In genomic region chr14:96751505-96751904, GRCh38 we compare ENCODE assay signal across 24 cellular contexts. TPM values are rescaled to one million over a fixed set of nuclear protein-coding genes. Genes with fewer than 3 reads are reported as not detected.
DNase-seq lines count a peak whose midpoint lies in the region; ATAC-seq and TF ChIP-seq lines count a peak whose summit lies in the region.
"Had no signal": no experiment of that assay in that cellular context is flagged by ENCODE, and none has a peak within 500 bp of the region (broad histone marks: within the 10 kb centered on the region; RNA-seq: fewer than 3 reads in every experiment).

No MANE protein-coding gene starts in this region.

- TF ChIP-seq CTCF in HEK293 (tag by site-specific recombination; IDR thresholded peaks at IDR 0.05): no peak
- no peak for TF ChIP-seq CTCF in HL-60 (IDR thresholded peaks at IDR 0.05; ENCODE audit: insufficient read depth, low read length)
- no peak for TF ChIP-seq CTCF in glutamatergic neuron (IDR thresholded peaks at IDR 0.05; ENCODE audit: partially characterized antibody, unreplicated experiment)
- TF ChIP-seq CTCF in hepatocyte (IDR thresholded peaks at IDR 0.05; ENCODE audit: poor library complexity): no peak
- TF ChIP-seq CTCF in osteocyte (IDR thresholded peaks at IDR 0.05): no peak

- H3K4me1 ChIP-seq in HEK293 (ENCODE audit: control insufficient read depth, insufficient read depth, low read length): no peaks in the 10 kb centered on the region
- H3K4me1 ChIP-seq in hepatocyte (ENCODE audit: insufficient read depth): no peaks in the 10 kb centered on the region
- H3K4me1 ChIP-seq: BE2C, BLaER1 had no signal

- H3K9me3 ChIP-seq in HEK293 (ENCODE audit: control insufficient read depth, insufficient read depth, low read depth, low read length) (no peaks in the 10 kb centered on the region), hepatocyte (ENCODE audit: low read depth) (no peaks in the 10 kb centered on the region)
- H3K9me3 ChIP-seq: BE2C, BLaER1 had no signal

- H3K36me3 Mint-ChIP-seq in glutamatergic neuron (ENCODE audit: unreplicated experiment): no peaks in the 10 kb centered on the region
- H3K36me3 Mint-ChIP-seq in osteocyte (ENCODE audit: unreplicated experiment): no peaks in the 10 kb centered on the region
- H3K36me3 Mint-ChIP-seq: CD14-positive monocyte; CD4-positive, alpha-beta memory T cell; CD4-positive, CD25-positive, alpha-beta regulatory T cell had no signal

- peaks cover 66% of the 10 kb centered on the region for H3K4me1 Mint-ChIP-seq in glutamatergic neuron (ENCODE audit: low read depth, unreplicated experiment)
- no peaks in the 10 kb centered on the region for H3K4me1 Mint-ChIP-seq in osteocyte (ENCODE audit: unreplicated experiment)
- H3K4me1 Mint-ChIP-seq: CD14-positive monocyte; CD4-positive, alpha-beta memory T cell; CD4-positive, CD25-positive, alpha-beta regulatory T cell; CD8-positive, alpha-beta memory T cell had no signal

- H3K27ac Mint-ChIP-seq in glutamatergic neuron (ENCODE audit: unreplicated experiment): no peak overlapping the region
- no peak overlapping the region for H3K27ac Mint-ChIP-seq in osteocyte (ENCODE audit: unreplicated experiment)
- H3K27ac Mint-ChIP-seq: CD14-positive monocyte; CD4-positive, alpha-beta memory T cell; CD4-positive, CD25-positive, alpha-beta regulatory T cell had no signal

- ATAC-seq in GM18909 (IDR thresholded peaks at IDR 0.05; ENCODE audit: poor library complexity, unreplicated experiment): no peak
- ATAC-seq: GM12878 had no signal

- H3K4me3 Mint-ChIP-seq in glutamatergic neuron (ENCODE audit: unreplicated experiment): peak overlapping the region; percentile 46
- no peak overlapping the region for H3K4me3 Mint-ChIP-seq in osteocyte (ENCODE audit: unreplicated experiment)
- H3K4me3 Mint-ChIP-seq: CD14-positive monocyte; CD4-positive, alpha-beta memory T cell; CD4-positive, CD25-positive, alpha-beta regulatory T cell; CD8-positive, alpha-beta memory T cell had no signal

- H3K27ac ChIP-seq in HEK293 (ENCODE audit: extremely low read depth, low read depth, low read length) (no peak overlapping the region), HL-60 (replicated peaks) (peak overlapping the region; percentile 87; the same call in 1 of the 2 replicates), hepatocyte (no peak overlapping the region)
- H3K27ac ChIP-seq: BLaER1 had no signal

- CTCF ChIA-PET in HEK293 (lab: Yijun Ruan, JAX): no interaction called here

- no peaks in the 10 kb centered on the region for H4K20me1 ChIP-seq in hepatocyte (ENCODE audit: insufficient read depth, poor library complexity, severe bottlenecking)
- H4K20me1 ChIP-seq: BLaER1 had no signal

- no peaks in the 10 kb centered on the region for H3K9me2 ChIP-seq in hepatocyte (replicated peaks; ENCODE audit: insufficient read depth)

- no peaks in the 10 kb centered on the region for H3K79me2 ChIP-seq in hepatocyte

- WGBS in hepatocyte (ENCODE audit: low lambda C conversion rate, missing lambda C conversion rate): 60% methylated on average over 3 of the region's 3 CpGs

- POLR2A ChIA-PET in HEK293 (lab: Yijun Ruan, JAX): no interaction called here

- H3K9me3 Mint-ChIP-seq in glutamatergic neuron (ENCODE audit: unreplicated experiment): peaks cover 22% of the 10 kb centered on the region
- H3K9me3 Mint-ChIP-seq in osteocyte (ENCODE audit: unreplicated experiment): no peaks in the 10 kb centered on the region
- H3K9me3 Mint-ChIP-seq: CD4-positive, alpha-beta memory T cell; CD4-positive, CD25-positive, alpha-beta regulatory T cell; CD8-positive, alpha-beta memory T cell had no signal

- no peak for DNase-seq in HL-60 (ENCODE audit: low read depth in 1 of 2, low spot score in 1 of 2)
- DNase-seq in glutamatergic neuron: no peak
- no peak for DNase-seq in hepatocyte (ENCODE audit: low spot score)
- no peak for DNase-seq in osteocyte (ENCODE audit: extremely low spot score, unreplicated experiment)
- DNase-seq: 8988T; ACHN; BE2C; C1 segment of cervical spinal cord; CD4-positive, alpha-beta memory T cell; CD4-positive, CD25-positive, alpha-beta regulatory T cell; CD8-positive, alpha-beta memory T cell; COR-L47; DMS 273 treated with DMSO at 0.1 percent for 48 hours; DMS153; DMS53; DMS79; DND-41; EL; GDM1 had no signal

- no peak overlapping the region for H3K4me2 ChIP-seq in hepatocyte
- H3K4me2 ChIP-seq: BLaER1 had no signal

- no peaks in the 10 kb centered on the region for H3K27me3 ChIP-seq in HL-60 (ENCODE audit: insufficient read depth, poor library complexity, severe bottlenecking)
- H3K27me3 ChIP-seq in hepatocyte: peaks cover 8% of the 10 kb centered on the region
- H3K27me3 ChIP-seq: BE2C, BLaER1 had no signal

- H3K36me3 ChIP-seq in HEK293 (ENCODE audit: control insufficient read depth in 2 of 2, insufficient read depth in 1 of 2, low read length in 2 of 2) (no peaks in the 10 kb centered on the region), hepatocyte (replicated peaks; ENCODE audit: insufficient read depth, low read depth) (no peaks in the 10 kb centered on the region)
- H3K36me3 ChIP-seq: BE2C, BLaER1 had no signal

- H3K27me3 Mint-ChIP-seq in glutamatergic neuron (ENCODE audit: unreplicated experiment) (peaks cover 22% of the 10 kb centered on the region), osteocyte (ENCODE audit: unreplicated experiment) (peaks cover 4% of the 10 kb centered on the region)

- H2AFZ ChIP-seq in hepatocyte: no peak overlapping the region

- H3K4me3 ChIP-seq in HEK293 (ENCODE audit: low read depth, low read length) (no peak overlapping the region), HL-60 (replicated peaks; ENCODE audit: insufficient read depth, low read length) (no peak overlapping the region), hepatocyte (no peak overlapping the region)
- H3K4me3 ChIP-seq: BLaER1, GM12878 had no signal

TF ChIP-seq in HEK293, 187 proteins besides CTCF, POLR2A, EP300 and RAD21 (continues in another document):
- TF ChIP-seq ZNF692 (tag by site-specific recombination; IDR thresholded peaks at IDR 0.05) (no peak), ZNF146 (tag by site-specific recombination; IDR thresholded peaks at IDR 0.05) (peak; percentile 82), ZNF26 (tag by site-specific recombination; IDR thresholded peaks at IDR 0.05) (no peak), ZNF391 (tag by site-specific recombination; IDR thresholded peaks at IDR 0.05; ENCODE audit: borderline replicate concordance, low read depth) (no peak), ZNF423 (tag by site-specific recombination; IDR thresholded peaks at IDR 0.05) (no peak), ZNF416 (tag by site-specific recombination; IDR thresholded peaks at IDR 0.05) (no peak), RBAK (tag by site-specific recombination; IDR thresholded peaks at IDR 0.05) (no peak)
- TF ChIP-seq, protein P1, sequence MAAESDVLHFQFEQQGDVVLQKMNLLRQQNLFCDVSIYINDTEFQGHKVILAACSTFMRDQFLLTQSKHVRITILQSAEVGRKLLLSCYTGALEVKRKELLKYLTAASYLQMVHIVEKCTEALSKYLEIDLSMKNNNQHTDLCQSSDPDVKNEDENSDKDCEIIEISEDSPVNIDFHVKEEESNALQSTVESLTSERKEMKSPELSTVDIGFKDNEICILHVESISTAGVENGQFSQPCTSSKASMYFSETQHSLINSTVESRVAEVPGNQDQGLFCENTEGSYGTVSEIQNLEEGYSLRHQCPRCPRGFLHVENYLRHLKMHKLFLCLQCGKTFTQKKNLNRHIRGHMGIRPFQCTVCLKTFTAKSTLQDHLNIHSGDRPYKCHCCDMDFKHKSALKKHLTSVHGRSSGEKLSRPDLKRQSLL (tag by site-specific recombination; IDR thresholded peaks at IDR 0.05): no peak
- TF ChIP-seq, protein P2, sequence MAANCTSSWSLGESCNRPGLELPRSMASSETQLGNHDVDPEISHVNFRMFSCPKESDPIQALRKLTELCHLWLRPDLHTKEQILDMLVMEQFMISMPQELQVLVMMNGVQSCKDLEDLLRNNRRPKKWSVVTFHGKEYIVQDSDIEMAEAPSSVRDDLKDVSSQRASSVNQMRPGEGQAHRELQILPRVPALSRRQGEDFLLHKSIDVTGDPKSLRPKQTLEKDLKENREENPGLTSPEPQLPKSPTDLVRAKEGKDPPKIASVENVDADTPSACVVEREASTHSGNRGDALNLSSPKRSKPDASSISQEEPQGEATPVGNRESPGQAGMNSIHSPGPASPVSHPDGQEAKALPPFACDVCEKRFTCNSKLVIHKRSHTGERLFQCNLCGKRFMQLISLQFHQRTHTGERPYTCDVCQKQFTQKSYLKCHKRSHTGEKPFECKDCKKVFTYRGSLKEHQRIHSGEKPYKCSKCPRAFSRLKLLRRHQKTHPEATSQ (tag by site-specific recombination; IDR thresholded peaks at IDR 0.05): no peak

RNA-seq across cellular contexts. Expression of gene VRK1, which starts 45.7 kb away (rescaled TPM):
- total RNA-seq in glutamatergic neuron (ENCODE audit: unreplicated experiment): 50.5 TPM
- 17.1 and 21.5 TPM in 2 replicates for total RNA-seq in hepatocyte
- 10.3 and 16.5 TPM in 2 replicates for polyA plus RNA-seq in hepatocyte
- total RNA-seq in osteocyte: 10.6 and 12.8 TPM in 2 replicates
